15 cellular contexts compared by ENCODE assay signal in genomic region chr16:28139530-28139929, GRCh38.
DNase-seq lines count a peak whose midpoint lies in the region; ATAC-seq and TF ChIP-seq lines count a peak whose summit lies in the region.
"Had no signal": no experiment of that assay in that cellular context is flagged by ENCODE, and none has a peak within 500 bp of the region (broad histone marks: within the 10 kb centered on the region; RNA-seq: fewer than 3 reads in every experiment).

No MANE protein-coding gene starts in this region.

- H3K79me2 ChIP-seq in PC-9 (ENCODE audit: low read depth): peaks cover 15% of the 10 kb centered on the region; the same call in 1 of the 2 replicates

- TF ChIP-seq EP300 in esophagus muscularis mucosa (IDR thresholded peaks at IDR 0.05): no peak

- DNase-seq in activated T-cell treated with anti-CD3 and anti-CD28 coated beads, Interleukin-2, amount 50 U/mL, for 72 hours: peak in 1 of 2 donors; percentile 35
- no peak for DNase-seq in activated T-cell treated with anti-CD3 and anti-CD28 coated beads, Interleukin-2, amount 50 U/mL, for 48 hours
- DNase-seq in PC-9: no peak
- DNase-seq in central memory CD4-positive, alpha-beta T cell: peak; percentile 32
- DNase-seq in activated effector memory CD4-positive, alpha-beta T cell treated with Interleukin-2 at 50 U/mL for 16 hours: no peak
- DNase-seq in G401 (ENCODE audit: low spot score): no peak
- DNase-seq in esophagus muscularis mucosa (ENCODE audit: extremely low spot score): no peak
- DNase-seq: activated CD8-positive, alpha-beta memory T cell treated with anti-CD3 and anti-CD28 coated beads, Interleukin-2, amount 50 U/mL, for 48 hours; Calu3; Kasumi-1; left ventricle myocardium superior; NCI-H1436 treated with DMSO at 0.1 percent for 48 hours; NCI-H446 treated with DMSO at 0.1 percent for 48 hours had no signal

- CTCF ChIA-PET in PC-9 (lab: Charles Lee): no interaction called here

- peaks cover 83% of the 10 kb centered on the region for H3K4me1 Mint-ChIP-seq in activated T-cell treated with anti-CD3 and anti-CD28 coated beads, Interleukin-2, amount 50 U/mL, for 72 hours (ENCODE audit: low read depth)
- peaks cover 58% of the 10 kb centered on the region for H3K4me1 Mint-ChIP-seq in stimulated activated memory B cell treated with anti-CD40 and anti-IgM and Interleukin-4, amounts not matched to agents 10 μg/mL and 1 μg/mL and 100 μg/mL, for 72 hours

- H3K36me3 Mint-ChIP-seq in activated T-cell treated with anti-CD3 and anti-CD28 coated beads, Interleukin-2, amount 50 U/mL, for 72 hours (ENCODE audit: insufficient read depth in 2 of 2): peaks cover 11 to 34% of the 10 kb centered on the region in 2 donors
- H3K36me3 Mint-ChIP-seq in stimulated activated memory B cell treated with anti-CD40 and anti-IgM and Interleukin-4, amounts not matched to agents 10 μg/mL and 1 μg/mL and 100 μg/mL, for 72 hours: peaks cover 35% of the 10 kb centered on the region

- H2AFZ ChIP-seq in PC-9: no peak overlapping the region

- H3K9me3 ChIP-seq in PC-9 (ENCODE audit: insufficient read depth, low read depth): no peaks in the 10 kb centered on the region
- H3K9me3 ChIP-seq in esophagus muscularis mucosa: no peaks in the 10 kb centered on the region
- H3K9me3 ChIP-seq: tibial nerve had no signal

- peaks cover 52% of the 10 kb centered on the region for H3F3A ChIP-seq in PC-9 (ENCODE audit: insufficient read depth, low read depth)

- 0 out of 2 replicates have a peak, but pooled peaks cover 10% of the 10 kb centered on the region for H4K20me1 ChIP-seq in PC-9 (ENCODE audit: insufficient read depth)

- H3K27me3 ChIP-seq in PC-9 (ENCODE audit: insufficient read depth, low read depth) (no peaks in the 10 kb centered on the region), esophagus muscularis mucosa (no peaks in the 10 kb centered on the region)
- H3K27me3 ChIP-seq: tibial nerve had no signal

- H3K4me3 Mint-ChIP-seq in activated T-cell treated with anti-CD3 and anti-CD28 coated beads, Interleukin-2, amount 50 U/mL, for 72 hours: peak overlapping the region; percentile 70 to 87
- H3K4me3 Mint-ChIP-seq in stimulated activated memory B cell treated with anti-CD40 and anti-IgM and Interleukin-4, amounts not matched to agents 10 μg/mL and 1 μg/mL and 100 μg/mL, for 72 hours: no peak overlapping the region

- H3K4me1 ChIP-seq in PC-9 (replicated peaks; ENCODE audit: insufficient read depth) (peaks cover 31% of the 10 kb centered on the region), esophagus muscularis mucosa (peaks cover 0 to 4% (median 0%) of the 10 kb centered on the region in 4 donors)

- ATAC-seq in activated T-cell treated with anti-CD3 and anti-CD28 coated beads, Interleukin-2, amount 50 U/mL, for 72 hours (replicated peaks in 1 of 2): peak; percentile 27 to 33
- no peak for ATAC-seq in stimulated activated memory B cell treated with anti-CD40 and anti-IgM and Interleukin-4, amounts not matched to agents 10 μg/mL and 1 μg/mL and 100 μg/mL, for 72 hours
- ATAC-seq: left ventricle myocardium superior had no signal

- BruUV-seq in PC-9 (replicated peaks; lab: Mats Ljungman, UMichigan): no TSS peak

- H3K27ac ChIP-seq in PC-9: no peak overlapping the region
- no peak overlapping the region for H3K27ac ChIP-seq in esophagus muscularis mucosa (replicated peaks in 1 of 4)
- H3K27ac ChIP-seq: tibial nerve had no signal

- no peak overlapping the region for H3K4me2 ChIP-seq in PC-9

- H3K9me2 ChIP-seq in PC-9 (ENCODE audit: insufficient read depth): no peaks in the 10 kb centered on the region

- intact Hi-C loops in PC-9 (cut with micrococcal nuclease; ENCODE audit: unreplicated experiment): no loop called here
- intact Hi-C loops in esophagus muscularis mucosa (cut with DNase I): no loop called here

- in situ Hi-C loops in G401 (cut with HindIII; ENCODE audit: low sequenced_read_pairs): no loop called here

- no peaks in the 10 kb centered on the region for H3K27me3 Mint-ChIP-seq in activated T-cell treated with anti-CD3 and anti-CD28 coated beads, Interleukin-2, amount 50 U/mL, for 72 hours (ENCODE audit: low read depth)
- H3K27me3 Mint-ChIP-seq in stimulated activated memory B cell treated with anti-CD40 and anti-IgM and Interleukin-4, amounts not matched to agents 10 μg/mL and 1 μg/mL and 100 μg/mL, for 72 hours: no peaks in the 10 kb centered on the region

- TF ChIP-seq CTCF in PC-9 (conservative IDR thresholded peaks at IDR 0.05) (0 out of 2 replicates have a peak, but pooled peaks have one; percentile 11), esophagus muscularis mucosa (IDR thresholded peaks at IDR 0.05) (peak in 1 of 3 experiments; percentile 6)

- H3K27ac Mint-ChIP-seq in activated T-cell treated with anti-CD3 and anti-CD28 coated beads, Interleukin-2, amount 50 U/mL, for 72 hours: peak overlapping the region; percentile 97
- H3K27ac Mint-ChIP-seq in stimulated activated memory B cell treated with anti-CD40 and anti-IgM and Interleukin-4, amounts not matched to agents 10 μg/mL and 1 μg/mL and 100 μg/mL, for 72 hours: peak overlapping the region; percentile 83

- peaks cover 0 to 2% of the 10 kb centered on the region in 2 donors for H3K9me3 Mint-ChIP-seq in activated T-cell treated with anti-CD3 and anti-CD28 coated beads, Interleukin-2, amount 50 U/mL, for 72 hours
- no peaks in the 10 kb centered on the region for H3K9me3 Mint-ChIP-seq in stimulated activated memory B cell treated with anti-CD40 and anti-IgM and Interleukin-4, amounts not matched to agents 10 μg/mL and 1 μg/mL and 100 μg/mL, for 72 hours

- POLR2A ChIA-PET in PC-9 (lab: Charles Lee; ENCODE audit: unreplicated experiment): no interaction called here

- H3K36me3 ChIP-seq in PC-9 (ENCODE audit: low read depth) (peaks cover 27% of the 10 kb centered on the region), esophagus muscularis mucosa (peaks cover 8 to 54% (median 43%) of the 10 kb centered on the region in 4 donors)

- no peak overlapping the region for H3K4me3 ChIP-seq in PC-9
- no peak overlapping the region for H3K4me3 ChIP-seq in esophagus muscularis mucosa
- H3K4me3 ChIP-seq: tibial nerve had no signal

- no peak for TF ChIP-seq POLR2A in esophagus muscularis mucosa (IDR thresholded peaks at IDR 0.05; ENCODE audit: low read depth)

- WGBS in esophagus muscularis mucosa: 98% methylated on average over 1 of the region's 1 CpG
